ENCODE assay signal across 28 cellular contexts in genomic region chr10:66642217-66642616, GRCh38.
"Had no signal": no experiment of that assay in that cellular context is flagged by ENCODE, and none has a peak within 500 bp of the region (broad histone marks: within the 10 kb centered on the region; RNA-seq: fewer than 3 reads in every experiment).

No MANE protein-coding gene starts in this region.

- H3K36me3 ChIP-seq: cardiac muscle cell, heart left ventricle, lower lobe of right lung, transverse colon, uterus had no signal

- H3K36me3 Mint-ChIP-seq: activated naive CD4-positive, alpha-beta T cell treated with anti-CD3 and anti-CD28 coated beads, Interleukin-2, amount 50 U/mL, for 72 hours had no signal

- ATAC-seq: activated naive CD4-positive, alpha-beta T cell treated with anti-CD3 and anti-CD28 coated beads, Interleukin-2, amount 50 U/mL, for 72 hours; activated T-cell treated with anti-CD3 and anti-CD28 coated beads, Interleukin-2, amount 50 U/mL, for 72 hours; effector memory CD8-positive, alpha-beta T cell; heart left ventricle; left lobe of liver; lower lobe of right lung; mucosa of descending colon; natural killer cell treated with Interleukin-12 subunit alpha and Interleukin-12 subunit beta and Interleukin-15 and Interleukin-18, amount 100 ng/mL, for 72 hours; right cardiac atrium; stimulated activated naive CD8-positive, alpha-beta T cell treated with anti-CD3 and anti-CD28 coated beads, Interleukin-15, Interleukin-2, amounts not matched to agents 100 U/mL and 50 U/mL, for 24 hours had no signal

- H3K27ac Mint-ChIP-seq: activated naive CD4-positive, alpha-beta T cell treated with anti-CD3 and anti-CD28 coated beads, Interleukin-2, amount 50 U/mL, for 72 hours; activated T-cell treated with anti-CD3 and anti-CD28 coated beads, Interleukin-2, amount 50 U/mL, for 72 hours; effector memory CD8-positive, alpha-beta T cell; immature natural killer cell; natural killer cell treated with Interleukin-12 subunit alpha and Interleukin-12 subunit beta and Interleukin-15 and Interleukin-18, amount 100 ng/mL, for 72 hours; T-helper 1 cell treated with Interleukin-12 subunit alpha and Interleukin-12 subunit beta and Interleukin-4 antibody, amounts not matched to agents 30 μg/mL and 1 μg/mL, for 36 hours had no signal

- DNase-seq: activated CD4-positive, alpha-beta T cell treated with anti-CD3 and anti-CD28 coated beads for 4 hours; activated CD4-positive, alpha-beta T cell treated with anti-CD3 and anti-CD28 coated beads, Interleukin-2, amount 50 U/mL, for 4 hours; activated naive CD4-positive, alpha-beta T cell; activated T-cell treated with anti-CD3 and anti-CD28 coated beads for 4 hours; activated T-cell treated with anti-CD3 and anti-CD28 coated beads, Interleukin-2, amount 50 U/mL, for 72 hours; cortex of kidney; effector memory CD8-positive, alpha-beta T cell; heart left ventricle; hypothalamus; immature natural killer cell; lower lobe of right lung; mesendoderm; mucosa of descending colon; posterior cingulate gyrus; right cardiac atrium; stimulated activated CD4-positive, alpha-beta T cell treated with anti-CD3 and anti-CD28 coated beads, Interleukin-2, amount 100 ng/mL, for 48 hours; stimulated activated naive CD8-positive, alpha-beta T cell treated with anti-CD3 and anti-CD28 coated beads, Interleukin-15, Interleukin-2, amounts not matched to agents 100 U/mL and 50 U/mL, for 24 hours; T-helper 9 cell; testis; transverse colon; uterus had no signal

- H3K4me1 ChIP-seq: heart left ventricle, lower lobe of right lung, testis, transverse colon, uterus had no signal

- H3K27me3 Mint-ChIP-seq: effector memory CD8-positive, alpha-beta T cell; natural killer cell treated with Interleukin-12 subunit alpha and Interleukin-12 subunit beta and Interleukin-15 and Interleukin-18, amount 100 ng/mL, for 72 hours had no signal

- H3K27ac ChIP-seq: cardiac muscle cell, heart left ventricle, lower lobe of right lung, testis, transverse colon, uterus, VCaP had no signal

- H3K9me3 ChIP-seq: heart left ventricle, lower lobe of right lung, mucosa of descending colon, testis, transverse colon, uterus had no signal

- H3K4me1 Mint-ChIP-seq: immature natural killer cell had no signal

- H3K4me3 Mint-ChIP-seq: activated T-cell treated with anti-CD3 and anti-CD28 coated beads, Interleukin-2, amount 50 U/mL, for 72 hours; effector memory CD8-positive, alpha-beta T cell; immature natural killer cell; natural killer cell treated with Interleukin-12 subunit alpha and Interleukin-12 subunit beta and Interleukin-15 and Interleukin-18, amount 100 ng/mL, for 72 hours; T-helper 1 cell treated with Interleukin-12 subunit alpha and Interleukin-12 subunit beta and Interleukin-4 antibody, amounts not matched to agents 30 μg/mL and 1 μg/mL, for 36 hours had no signal

- FAIRE-seq: TTC549 had no signal

- H3K27me3 ChIP-seq: cardiac muscle cell, heart left ventricle, testis, transverse colon, uterus had no signal

- H3K4me3 ChIP-seq: cardiac muscle cell, heart left ventricle, lower lobe of right lung, mucosa of descending colon, testis, transverse colon, uterus had no signal
